Comparison of ENCODE assay signal across 1 cellular context in the genomic region with DNA sequence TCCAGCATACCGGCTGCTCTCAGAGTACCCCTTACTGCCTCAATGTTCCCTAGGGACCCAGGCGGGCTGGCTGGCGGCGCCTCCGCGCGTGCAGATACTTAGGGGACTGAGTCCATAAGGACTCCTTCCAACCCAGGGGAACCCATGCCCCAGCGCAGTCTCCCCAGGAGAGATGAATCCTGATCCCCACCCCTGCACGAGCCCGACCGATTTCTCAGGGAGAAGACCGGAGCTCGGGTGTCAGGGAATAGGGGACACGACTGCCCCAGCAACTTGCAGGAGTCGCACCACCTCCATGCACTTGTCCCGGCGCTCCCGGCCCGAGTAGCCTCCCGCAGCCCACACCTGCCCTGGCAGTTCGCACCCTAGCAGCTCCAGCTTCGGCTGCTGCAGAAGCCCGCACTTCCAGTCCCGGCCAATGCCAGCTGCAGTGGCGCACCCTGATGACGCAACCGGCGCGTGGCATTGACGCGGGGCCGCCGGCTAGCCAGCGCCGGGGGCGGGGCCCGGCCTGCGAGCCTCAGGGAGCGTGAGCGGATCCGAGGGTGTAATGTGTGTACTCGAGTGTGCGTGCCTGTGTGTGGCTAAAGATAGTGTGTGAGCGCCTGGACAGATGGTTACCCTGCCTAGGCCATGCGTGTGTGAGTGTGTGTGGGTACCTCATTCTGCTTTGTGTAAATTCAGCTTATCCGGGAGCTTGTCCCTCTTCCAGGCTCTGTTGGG.
A peak's percentile ranks its signal among the peaks of the same experiment; 100 is the strongest.
TF ChIP-seq lines count a peak whose summit lies in the region.

A gene with protein sequence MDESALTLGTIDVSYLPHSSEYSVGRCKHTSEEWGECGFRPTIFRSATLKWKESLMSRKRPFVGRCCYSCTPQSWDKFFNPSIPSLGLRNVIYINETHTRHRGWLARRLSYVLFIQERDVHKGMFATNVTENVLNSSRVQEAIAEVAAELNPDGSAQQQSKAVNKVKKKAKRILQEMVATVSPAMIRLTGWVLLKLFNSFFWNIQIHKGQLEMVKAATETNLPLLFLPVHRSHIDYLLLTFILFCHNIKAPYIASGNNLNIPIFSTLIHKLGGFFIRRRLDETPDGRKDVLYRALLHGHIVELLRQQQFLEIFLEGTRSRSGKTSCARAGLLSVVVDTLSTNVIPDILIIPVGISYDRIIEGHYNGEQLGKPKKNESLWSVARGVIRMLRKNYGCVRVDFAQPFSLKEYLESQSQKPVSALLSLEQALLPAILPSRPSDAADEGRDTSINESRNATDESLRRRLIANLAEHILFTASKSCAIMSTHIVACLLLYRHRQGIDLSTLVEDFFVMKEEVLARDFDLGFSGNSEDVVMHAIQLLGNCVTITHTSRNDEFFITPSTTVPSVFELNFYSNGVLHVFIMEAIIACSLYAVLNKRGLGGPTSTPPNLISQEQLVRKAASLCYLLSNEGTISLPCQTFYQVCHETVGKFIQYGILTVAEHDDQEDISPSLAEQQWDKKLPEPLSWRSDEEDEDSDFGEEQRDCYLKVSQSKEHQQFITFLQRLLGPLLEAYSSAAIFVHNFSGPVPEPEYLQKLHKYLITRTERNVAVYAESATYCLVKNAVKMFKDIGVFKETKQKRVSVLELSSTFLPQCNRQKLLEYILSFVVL (minus strand): TSS at position 437 of the 723 bp plus-strand sequence. CDS start 1,981 bp downstream, outside the sequence.

TF ChIP-seq in SK-N-SH, 30 proteins besides CTCF, POLR2A, EP300 and RAD21 (continued from another document):
- no peak for TF ChIP-seq TEAD4 (IDR thresholded peaks at IDR 0.05; ENCODE audit: borderline replicate concordance, insufficient read depth)
- TF ChIP-seq EZH2phosphoT487 (IDR thresholded peaks at IDR 0.05; ENCODE audit: borderline replicate concordance, low read depth), result no peak
- TF ChIP-seq, protein P1, sequence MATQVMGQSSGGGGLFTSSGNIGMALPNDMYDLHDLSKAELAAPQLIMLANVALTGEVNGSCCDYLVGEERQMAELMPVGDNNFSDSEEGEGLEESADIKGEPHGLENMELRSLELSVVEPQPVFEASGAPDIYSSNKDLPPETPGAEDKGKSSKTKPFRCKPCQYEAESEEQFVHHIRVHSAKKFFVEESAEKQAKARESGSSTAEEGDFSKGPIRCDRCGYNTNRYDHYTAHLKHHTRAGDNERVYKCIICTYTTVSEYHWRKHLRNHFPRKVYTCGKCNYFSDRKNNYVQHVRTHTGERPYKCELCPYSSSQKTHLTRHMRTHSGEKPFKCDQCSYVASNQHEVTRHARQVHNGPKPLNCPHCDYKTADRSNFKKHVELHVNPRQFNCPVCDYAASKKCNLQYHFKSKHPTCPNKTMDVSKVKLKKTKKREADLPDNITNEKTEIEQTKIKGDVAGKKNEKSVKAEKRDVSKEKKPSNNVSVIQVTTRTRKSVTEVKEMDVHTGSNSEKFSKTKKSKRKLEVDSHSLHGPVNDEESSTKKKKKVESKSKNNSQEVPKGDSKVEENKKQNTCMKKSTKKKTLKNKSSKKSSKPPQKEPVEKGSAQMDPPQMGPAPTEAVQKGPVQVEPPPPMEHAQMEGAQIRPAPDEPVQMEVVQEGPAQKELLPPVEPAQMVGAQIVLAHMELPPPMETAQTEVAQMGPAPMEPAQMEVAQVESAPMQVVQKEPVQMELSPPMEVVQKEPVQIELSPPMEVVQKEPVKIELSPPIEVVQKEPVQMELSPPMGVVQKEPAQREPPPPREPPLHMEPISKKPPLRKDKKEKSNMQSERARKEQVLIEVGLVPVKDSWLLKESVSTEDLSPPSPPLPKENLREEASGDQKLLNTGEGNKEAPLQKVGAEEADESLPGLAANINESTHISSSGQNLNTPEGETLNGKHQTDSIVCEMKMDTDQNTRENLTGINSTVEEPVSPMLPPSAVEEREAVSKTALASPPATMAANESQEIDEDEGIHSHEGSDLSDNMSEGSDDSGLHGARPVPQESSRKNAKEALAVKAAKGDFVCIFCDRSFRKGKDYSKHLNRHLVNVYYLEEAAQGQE (IDR thresholded peaks at IDR 0.05; ENCODE audit: low read depth, low read length), result 0 out of 2 replicates have a peak, but pooled peaks have one; percentile 28
- TF ChIP-seq, protein P2, sequence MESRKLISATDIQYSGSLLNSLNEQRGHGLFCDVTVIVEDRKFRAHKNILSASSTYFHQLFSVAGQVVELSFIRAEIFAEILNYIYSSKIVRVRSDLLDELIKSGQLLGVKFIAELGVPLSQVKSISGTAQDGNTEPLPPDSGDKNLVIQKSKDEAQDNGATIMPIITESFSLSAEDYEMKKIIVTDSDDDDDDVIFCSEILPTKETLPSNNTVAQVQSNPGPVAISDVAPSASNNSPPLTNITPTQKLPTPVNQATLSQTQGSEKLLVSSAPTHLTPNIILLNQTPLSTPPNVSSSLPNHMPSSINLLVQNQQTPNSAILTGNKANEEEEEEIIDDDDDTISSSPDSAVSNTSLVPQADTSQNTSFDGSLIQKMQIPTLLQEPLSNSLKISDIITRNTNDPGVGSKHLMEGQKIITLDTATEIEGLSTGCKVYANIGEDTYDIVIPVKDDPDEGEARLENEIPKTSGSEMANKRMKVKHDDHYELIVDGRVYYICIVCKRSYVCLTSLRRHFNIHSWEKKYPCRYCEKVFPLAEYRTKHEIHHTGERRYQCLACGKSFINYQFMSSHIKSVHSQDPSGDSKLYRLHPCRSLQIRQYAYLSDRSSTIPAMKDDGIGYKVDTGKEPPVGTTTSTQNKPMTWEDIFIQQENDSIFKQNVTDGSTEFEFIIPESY (IDR thresholded peaks at IDR 0.05; ENCODE audit: borderline replicate concordance, low read depth), result no peak; the same call in 1 of the 2 replicates
- TF ChIP-seq FOXJ3 (CRISPR knock-in tag; IDR thresholded peaks at IDR 0.05), result no peak
- no peak for TF ChIP-seq FOSL2 (IDR thresholded peaks at IDR 0.05; ENCODE audit: borderline replicate concordance, low read depth)
- TF ChIP-seq RCOR1 (IDR thresholded peaks at IDR 0.05; ENCODE audit: low read length), result no peak
- TF ChIP-seq, protein P3, sequence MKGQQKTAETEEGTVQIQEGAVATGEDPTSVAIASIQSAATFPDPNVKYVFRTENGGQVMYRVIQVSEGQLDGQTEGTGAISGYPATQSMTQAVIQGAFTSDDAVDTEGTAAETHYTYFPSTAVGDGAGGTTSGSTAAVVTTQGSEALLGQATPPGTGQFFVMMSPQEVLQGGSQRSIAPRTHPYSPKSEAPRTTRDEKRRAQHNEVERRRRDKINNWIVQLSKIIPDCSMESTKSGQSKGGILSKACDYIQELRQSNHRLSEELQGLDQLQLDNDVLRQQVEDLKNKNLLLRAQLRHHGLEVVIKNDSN (IDR thresholded peaks at IDR 0.05; ENCODE audit: borderline replicate concordance, low read depth), result peak; percentile 35; the same call in 1 of the 2 replicates
- no peak for TF ChIP-seq NRF1 (IDR thresholded peaks at IDR 0.05; ENCODE audit: low read depth, low read length)
- TF ChIP-seq TCF12 (IDR thresholded peaks at IDR 0.05), result peak; percentile 40; the same call in 1 of the 2 replicates
- no peak for TF ChIP-seq RXRA (IDR thresholded peaks at IDR 0.05; ENCODE audit: borderline replicate concordance, low read depth)
- TF ChIP-seq, protein P4, sequence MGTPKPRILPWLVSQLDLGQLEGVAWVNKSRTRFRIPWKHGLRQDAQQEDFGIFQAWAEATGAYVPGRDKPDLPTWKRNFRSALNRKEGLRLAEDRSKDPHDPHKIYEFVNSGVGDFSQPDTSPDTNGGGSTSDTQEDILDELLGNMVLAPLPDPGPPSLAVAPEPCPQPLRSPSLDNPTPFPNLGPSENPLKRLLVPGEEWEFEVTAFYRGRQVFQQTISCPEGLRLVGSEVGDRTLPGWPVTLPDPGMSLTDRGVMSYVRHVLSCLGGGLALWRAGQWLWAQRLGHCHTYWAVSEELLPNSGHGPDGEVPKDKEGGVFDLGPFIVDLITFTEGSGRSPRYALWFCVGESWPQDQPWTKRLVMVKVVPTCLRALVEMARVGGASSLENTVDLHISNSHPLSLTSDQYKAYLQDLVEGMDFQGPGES (IDR thresholded peaks at IDR 0.05; ENCODE audit: low read depth, low read length), result no peak
- peak; percentile 49; the same call in 1 of the 2 replicates for TF ChIP-seq ELF1 (IDR thresholded peaks at IDR 0.05)
- peak; percentile 87 for TF ChIP-seq SIN3A (IDR thresholded peaks at IDR 0.05; ENCODE audit: borderline replicate concordance, low read depth, low read length)
- TF ChIP-seq, protein P5, sequence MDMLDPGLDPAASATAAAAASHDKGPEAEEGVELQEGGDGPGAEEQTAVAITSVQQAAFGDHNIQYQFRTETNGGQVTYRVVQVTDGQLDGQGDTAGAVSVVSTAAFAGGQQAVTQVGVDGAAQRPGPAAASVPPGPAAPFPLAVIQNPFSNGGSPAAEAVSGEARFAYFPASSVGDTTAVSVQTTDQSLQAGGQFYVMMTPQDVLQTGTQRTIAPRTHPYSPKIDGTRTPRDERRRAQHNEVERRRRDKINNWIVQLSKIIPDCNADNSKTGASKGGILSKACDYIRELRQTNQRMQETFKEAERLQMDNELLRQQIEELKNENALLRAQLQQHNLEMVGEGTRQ (IDR thresholded peaks at IDR 0.05; ENCODE audit: borderline replicate concordance, low read depth, low read length), result no peak
- no peak for TF ChIP-seq YY1 (IDR thresholded peaks at IDR 0.05; ENCODE audit: low read depth)
- TF ChIP-seq, protein P6, sequence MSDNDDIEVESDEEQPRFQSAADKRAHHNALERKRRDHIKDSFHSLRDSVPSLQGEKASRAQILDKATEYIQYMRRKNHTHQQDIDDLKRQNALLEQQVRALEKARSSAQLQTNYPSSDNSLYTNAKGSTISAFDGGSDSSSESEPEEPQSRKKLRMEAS (IDR thresholded peaks at IDR 0.05; ENCODE audit: low read depth), result peak; percentile 86
- TF ChIP-seq GABPA (IDR thresholded peaks at IDR 0.05; ENCODE audit: low read depth), result no peak
- TF ChIP-seq GATA2 (CRISPR knock-in tag; IDR thresholded peaks at IDR 0.05), result no peak
- TF ChIP-seq MEF2A (IDR thresholded peaks at IDR 0.05; ENCODE audit: borderline replicate concordance, low read depth), result no peak
- TF ChIP-seq POLR2AphosphoS5 (IDR thresholded peaks at IDR 0.05; ENCODE audit: low read depth, low read length), result peak; percentile 91
- TF ChIP-seq SMC3 (IDR thresholded peaks at IDR 0.05; ENCODE audit: low read depth, low read length), result no peak
